Comparison of ENCODE assay signal across 8 cellular contexts in the genomic region with DNA sequence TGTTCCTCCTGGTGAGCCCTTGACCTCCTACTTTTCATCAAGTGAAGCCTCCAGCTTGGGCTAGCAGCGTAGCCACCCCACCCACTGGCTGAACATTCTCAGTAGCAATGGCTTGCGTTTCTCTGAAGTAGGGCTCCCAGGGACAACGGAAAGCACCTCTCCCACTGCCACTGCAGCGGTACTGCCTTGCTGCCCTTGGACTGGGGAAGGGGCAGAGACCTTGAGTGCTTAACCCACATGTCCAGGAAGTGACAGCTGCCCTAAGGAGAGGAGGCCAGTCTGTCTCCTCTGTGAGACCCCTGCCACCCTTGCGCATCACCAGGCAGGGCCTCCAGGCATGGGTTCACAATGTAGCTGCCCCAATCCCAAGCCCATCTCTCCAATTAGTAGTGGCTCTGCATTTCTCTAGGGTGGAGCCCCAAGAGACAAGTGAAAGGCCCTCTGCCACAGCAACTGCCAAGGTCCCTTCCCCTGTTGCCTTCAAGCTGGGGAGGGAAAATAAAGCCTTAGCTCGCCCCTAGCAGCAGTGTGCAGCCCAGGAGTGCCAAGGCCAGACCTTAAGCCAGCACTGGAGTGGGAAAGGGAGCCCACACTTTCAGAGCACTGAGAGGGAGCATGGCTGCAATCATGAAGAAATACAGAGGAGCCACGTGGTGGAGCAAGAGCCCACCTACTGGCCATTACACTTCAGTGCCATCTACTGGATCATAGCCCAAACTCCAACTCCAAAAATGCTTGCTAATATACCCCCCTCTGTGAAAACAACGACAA.
DNase-seq lines count a peak whose midpoint lies in the region; FAIRE-seq and TF ChIP-seq lines count a peak whose summit lies in the region.

No MANE protein-coding gene starts in this region.

- peak; percentile 91 for FAIRE-seq in H1 (lab: Jason Lieb, UNC)

- H3K27me3 ChIP-seq in H1 (replicated peaks in 1 of 4; ENCODE audit: control insufficient read depth in 3 of 4, extremely low read depth in 1 of 4, insufficient read depth in 3 of 4, low read length in 3 of 4) (no peaks in the 10 kb centered on the region), suprapubic skin (no peaks in the 10 kb centered on the region)

- CTCF ChIA-PET in HEK293T (lab: Yijun Ruan, JAX): interaction anchor here (0.5 to 0.7 kb wide), 2 partner anchors 190 to 277 kb away, joined by 3 read pairs; no protein-coding TSS in a partner anchor
- CTCF ChIA-PET in H1 (lab: Charles Lee; ENCODE audit: partially characterized antibody): interaction anchor here (0.6 to 2.4 kb wide), 13 partner anchors 9 to 404 kb away, joined by 3 to 16 read pairs (median 3); partner anchors contain the start of gene TRPC4

- H3K36me3 ChIP-seq in H1 (ENCODE audit: control insufficient read depth in 2 of 4, insufficient read depth in 4 of 4, low read length in 3 of 4) (no peaks in the 10 kb centered on the region; a peak in 1 of 8 replicates), suprapubic skin (no peaks in the 10 kb centered on the region)

- no peak overlapping the region for H2AFZ ChIP-seq in H1 (ENCODE audit: low read length)

- peak overlapping the region; percentile 62; the same call in 1 of the 2 replicates for H2BK12ac ChIP-seq in H1 (ENCODE audit: low read depth, low read length)

- DNase-seq in ELR (ENCODE audit: low read depth) (peak; percentile 58), HEK293T (ENCODE audit: extremely low spot score) (peak; percentile 37), NCI-H460 (ENCODE audit: extremely low read depth, low read depth) (peak; percentile 14), H1 (ENCODE audit: low read depth in 1 of 2, low spot score in 2 of 2) (peak in 1 of 2 experiments; percentile 23), DMS79 (lab: John Stamatoyannopoulos, UW) (no peak), suprapubic skin (ENCODE audit: low spot score in 2 of 2) (no peak), NCI-H1105 (lab: John Stamatoyannopoulos, UW) (no peak), activated gamma-delta T cell treated with Interleukin-2 at 50 U/mL for 16 hours (no peak)

- peak overlapping the region; percentile 10 for H4K5ac ChIP-seq in H1 (ENCODE audit: insufficient read length, low read depth, low read length)

- no peak overlapping the region for H3K4ac ChIP-seq in H1 (replicated peaks; ENCODE audit: insufficient read length, low read depth, low read length)

- no peak overlapping the region; the same call in 1 of the 2 replicates for H2BK5ac ChIP-seq in H1 (ENCODE audit: low read depth, low read length)

- H3K27ac ChIP-seq in H1 (ENCODE audit: low read depth, low read length): no peak overlapping the region
- no peak overlapping the region for H3K27ac ChIP-seq in suprapubic skin

- H3K23me2 ChIP-seq in H1 (ENCODE audit: low read depth, low read length): no peaks in the 10 kb centered on the region

- TF ChIP-seq EP300 in H1 (IDR thresholded peaks at IDR 0.05; ENCODE audit: borderline replicate concordance in 1 of 2, low read depth in 2 of 2, low read length in 2 of 2) (no peak), suprapubic skin (IDR thresholded peaks at IDR 0.05) (no peak)

- TF ChIP-seq POLR2A in H1 (IDR thresholded peaks at IDR 0.05; ENCODE audit: control extremely low read depth in 1 of 2, low read depth in 2 of 2, low read length in 2 of 2) (no peak), suprapubic skin (IDR thresholded peaks at IDR 0.05) (no peak)

- no peak overlapping the region for H2BK15ac ChIP-seq in H1 (ENCODE audit: low read length)

- H3K79me2 ChIP-seq in H1 (ENCODE audit: control insufficient read depth in 1 of 2, insufficient read depth in 2 of 2, low read length in 2 of 2): no peaks in the 10 kb centered on the region

- H3K56ac ChIP-seq in H1 (replicated peaks; ENCODE audit: insufficient read length, low read depth, low read length): no peak overlapping the region

- peak overlapping the region; percentile 73; the same call in 1 of the 2 replicates for H3K18ac ChIP-seq in H1 (ENCODE audit: extremely low read depth, low read length)

- H3K14ac ChIP-seq in H1 (ENCODE audit: insufficient read length): no peak overlapping the region

- H3K4me1 ChIP-seq in H1 (replicated peaks in 1 of 4; ENCODE audit: control insufficient read depth in 3 of 4, insufficient read depth in 4 of 4, low read length in 3 of 4): no peaks in the 10 kb centered on the region
- H3K4me1 ChIP-seq in suprapubic skin: no peaks in the 10 kb centered on the region

- no peak overlapping the region for H3K4me2 ChIP-seq in H1 (ENCODE audit: insufficient read depth in 1 of 2, low read depth in 2 of 2, low read length in 2 of 2)

- H2AK5ac ChIP-seq in H1 (ENCODE audit: low read depth, low read length): no peak overlapping the region; the same call in none of the 2 replicates

- TF ChIP-seq CTCF in H1 (IDR thresholded peaks at IDR 0.05; ENCODE audit: control extremely low read depth in 1 of 3, insufficient read depth in 1 of 3, low read depth in 1 of 3, low read length in 3 of 3) (peak; percentile 41 to 88 (median 70)), suprapubic skin (IDR thresholded peaks at IDR 0.05) (no peak)

- H3K9ac ChIP-seq in H1 (replicated peaks in 1 of 4; ENCODE audit: extremely low read depth in 1 of 4, low read depth in 3 of 4, low read length in 3 of 4): no peak overlapping the region; a peak in 1 of 7 replicates

- H4K20me1 ChIP-seq in H1 (replicated peaks in 1 of 2; ENCODE audit: control insufficient read depth in 1 of 2, insufficient read depth in 2 of 2, low read length in 2 of 2): no peaks in the 10 kb centered on the region

- no peak overlapping the region for H2BK120ac ChIP-seq in H1 (replicated peaks; ENCODE audit: low read depth, low read length)

- peak; percentile 79 to 80 for TF ChIP-seq RAD21 in H1 (IDR thresholded peaks at IDR 0.05 in 1 of 2, conservative IDR thresholded peaks at IDR 0.05 in 1 of 2; ENCODE audit: low read depth in 2 of 2, low read length in 2 of 2)

- WGBS in H1 (ENCODE audit: extremely low coverage in 1 of 2, insufficient coverage in 1 of 2, insufficient read length in 1 of 2, insufficient replicate concordance in 2 of 2, low coverage in 1 of 2, low lambda C conversion rate in 2 of 2, missing lambda C conversion rate in 1 of 2), 2 experiments: 73% methylated on average over 8 of the region's 8 CpGs; no CpG with 5 or more reads in 1 of the 2 experiments
- WGBS in suprapubic skin: 62% methylated on average over 6 of the region's 8 CpGs

- no peaks in the 10 kb centered on the region for H3K79me1 ChIP-seq in H1 (ENCODE audit: low read depth, low read length)

- H3K9me3 ChIP-seq in H1 (ENCODE audit: insufficient read depth in 2 of 2, low read depth in 1 of 2, low read length in 1 of 2) (peaks cover 11 to 15% of the 10 kb centered on the region in 2 experiments; a peak in 3 of 4 replicates), suprapubic skin (no peaks in the 10 kb centered on the region)

- no peak overlapping the region for H3K4me3 ChIP-seq in H1 (ENCODE audit: extremely low read depth in 1 of 4, insufficient read depth in 2 of 4, low read depth in 3 of 4, low read length in 4 of 4)
- H3K4me3 ChIP-seq in suprapubic skin: no peak overlapping the region

- POLR2A ChIA-PET in HEK293T (lab: Yijun Ruan, JAX): no interaction called here
- POLR2A ChIA-PET in H1 (lab: Charles Lee; ENCODE audit: partially characterized antibody): no interaction called here

- no peak overlapping the region for H3K23ac ChIP-seq in H1 (ENCODE audit: insufficient read length)

- H4K91ac ChIP-seq in H1 (replicated peaks; ENCODE audit: insufficient read length, low read length): peak overlapping the region; percentile 62

- H4K8ac ChIP-seq in H1 (ENCODE audit: extremely low read depth, insufficient read depth, low read length): no peak overlapping the region; the same call in 1 of the 2 replicates

- H2BK20ac ChIP-seq in H1 (ENCODE audit: low read length): no peak overlapping the region

TF ChIP-seq in HEK293T, 16 proteins besides CTCF, POLR2A, EP300 and RAD21:
- TF ChIP-seq BHLHE40 (IDR thresholded peaks at IDR 0.05; ENCODE audit: borderline replicate concordance): no peak
- TF ChIP-seq TARDBP (IDR thresholded peaks at IDR 0.05): no peak
- no peak for TF ChIP-seq SUZ12 (IDR thresholded peaks at IDR 0.05)
- no peak for TF ChIP-seq NFRKB (IDR thresholded peaks at IDR 0.05)
- TF ChIP-seq L3MBTL2 (conservative IDR thresholded peaks at IDR 0.05): peak; percentile 59
- TF ChIP-seq, protein P1, sequence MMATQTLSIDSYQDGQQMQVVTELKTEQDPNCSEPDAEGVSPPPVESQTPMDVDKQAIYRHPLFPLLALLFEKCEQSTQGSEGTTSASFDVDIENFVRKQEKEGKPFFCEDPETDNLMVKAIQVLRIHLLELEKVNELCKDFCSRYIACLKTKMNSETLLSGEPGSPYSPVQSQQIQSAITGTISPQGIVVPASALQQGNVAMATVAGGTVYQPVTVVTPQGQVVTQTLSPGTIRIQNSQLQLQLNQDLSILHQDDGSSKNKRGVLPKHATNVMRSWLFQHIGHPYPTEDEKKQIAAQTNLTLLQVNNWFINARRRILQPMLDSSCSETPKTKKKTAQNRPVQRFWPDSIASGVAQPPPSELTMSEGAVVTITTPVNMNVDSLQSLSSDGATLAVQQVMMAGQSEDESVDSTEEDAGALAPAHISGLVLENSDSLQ (IDR thresholded peaks at IDR 0.05): no peak

TF ChIP-seq in H1, 55 proteins besides CTCF, POLR2A, EP300 and RAD21 (continues in another document):
- no peak for TF ChIP-seq USF2 (IDR thresholded peaks at IDR 0.05; ENCODE audit: low read length)
- TF ChIP-seq EGR1 (IDR thresholded peaks at IDR 0.05; ENCODE audit: borderline replicate concordance, low read depth, low read length): no peak
- TF ChIP-seq SP4 (IDR thresholded peaks at IDR 0.05; ENCODE audit: low read length): no peak
- TF ChIP-seq, protein P2, sequence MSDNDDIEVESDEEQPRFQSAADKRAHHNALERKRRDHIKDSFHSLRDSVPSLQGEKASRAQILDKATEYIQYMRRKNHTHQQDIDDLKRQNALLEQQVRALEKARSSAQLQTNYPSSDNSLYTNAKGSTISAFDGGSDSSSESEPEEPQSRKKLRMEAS (IDR thresholded peaks at IDR 0.05): peak; percentile 85
- TF ChIP-seq SUZ12 (IDR thresholded peaks at IDR 0.05; ENCODE audit: low read length): no peak
- no peak for TF ChIP-seq JUND (IDR thresholded peaks at IDR 0.05; ENCODE audit: low read length)
- TF ChIP-seq YY1 (IDR thresholded peaks at IDR 0.05; ENCODE audit: low read depth, low read length): no peak

Comparison
In these comparisons a context has a peak if more than half of its experiments do, and no peak if none do; other contexts are left out.
1. DNase-seq: peak in ELR (single experiment), HEK293T (single experiment) and NCI-H460 (single experiment); none in DMS79 (single experiment), suprapubic skin (0 of 2), NCI-H1105 (single experiment) and activated gamma-delta T cell treated with Interleukin-2 at 50 U/mL for 16 hours (single experiment).
2. CTCF ChIP-seq: peak in H1 (3 of 3); none in suprapubic skin (0 of 2).